ENCODE assay signal across 29 cellular contexts in genomic region chr9:28946648-28947047, GRCh38.
DNase-seq lines count a peak whose midpoint lies in the region; ATAC-seq, FAIRE-seq and TF ChIP-seq lines count a peak whose summit lies in the region.
"Had no signal": no experiment of that assay in that cellular context is flagged by ENCODE, and none has a peak within 500 bp of the region (broad histone marks: within the 10 kb centered on the region; RNA-seq: fewer than 3 reads in every experiment).

No MANE protein-coding gene starts in this region.

- H4K5ac ChIP-seq in H1 (ENCODE audit: insufficient read length, low read depth, low read length), result no peak overlapping the region

- no peak overlapping the region for H3K4ac ChIP-seq in H1 (replicated peaks; ENCODE audit: insufficient read length, low read depth, low read length)

- no peaks in the 10 kb centered on the region for H3K4me1 ChIP-seq in PC-3 (ENCODE audit: insufficient read depth, low read length)
- no peaks in the 10 kb centered on the region for H3K4me1 ChIP-seq in RWPE2 (ENCODE audit: insufficient read depth, poor library complexity, severe bottlenecking)
- H3K4me1 ChIP-seq in H1 (replicated peaks in 1 of 4; ENCODE audit: control insufficient read depth in 3 of 4, insufficient read depth in 4 of 4, low read length in 3 of 4), result peaks cover 0 to 5% (median 1%) of the 10 kb centered on the region in 4 experiments; a peak in 3 of 7 replicates
- H3K4me1 ChIP-seq: BE2C, BLaER1 had no signal

- H3K18ac ChIP-seq in H1 (ENCODE audit: extremely low read depth, low read length), result no peak overlapping the region

- no peak overlapping the region for H3K27ac Mint-ChIP-seq in activated naive CD8-positive, alpha-beta T cell treated with anti-CD3 and anti-CD28 coated beads for 36 hours
- H3K27ac Mint-ChIP-seq: CD14-positive monocyte; CD4-positive, alpha-beta memory T cell; CD4-positive, CD25-positive, alpha-beta regulatory T cell; CD8-positive, alpha-beta memory T cell had no signal

- POLR2A ChIA-PET in PC-3 (lab: Charles Lee; ENCODE audit: unreplicated experiment), result no interaction called here
- POLR2A ChIA-PET in H1 (lab: Charles Lee; ENCODE audit: partially characterized antibody), result no interaction called here

- H4K20me1 ChIP-seq in PC-3 (ENCODE audit: low read length), result no peaks in the 10 kb centered on the region
- no peaks in the 10 kb centered on the region for H4K20me1 ChIP-seq in H1 (replicated peaks in 1 of 2; ENCODE audit: control insufficient read depth in 1 of 2, insufficient read depth in 2 of 2, low read length in 2 of 2)
- H4K20me1 ChIP-seq: BLaER1 had no signal

- FAIRE-seq in H1 (lab: Jason Lieb, UNC), result no peak
- FAIRE-seq: A204.1, GM12878, GM12892, GM18507 had no signal

- no peak overlapping the region for H4K91ac ChIP-seq in H1 (replicated peaks; ENCODE audit: insufficient read length, low read length)

- H3F3A ChIP-seq in PC-3 (ENCODE audit: low read length, unreplicated experiment), result no peaks in the 10 kb centered on the region

- H4K8ac ChIP-seq in H1 (ENCODE audit: extremely low read depth, insufficient read depth, low read length), result no peak overlapping the region

- DNase-seq in PC-3 (peak; percentile 11), RWPE2 (ENCODE audit: low spot score) (no peak), H1 (ENCODE audit: low read depth in 1 of 2, low spot score in 2 of 2) (no peak), epithelial cell of prostate (ENCODE audit: low read depth, low spot score) (peak; percentile 10), pons (ENCODE audit: low spot score) (no peak), hypothalamus (lab: John Stamatoyannopoulos, UW) (no peak), SHP77 (lab: John Stamatoyannopoulos, UW) (no peak)
- DNase-seq in activated naive CD8-positive, alpha-beta T cell treated with anti-CD3 and anti-CD28 coated beads for 36 hours, result no peak
- DNase-seq: 8988T; ACHN; BE2C; C1 segment of cervical spinal cord; CD4-positive, alpha-beta memory T cell; CD4-positive, CD25-positive, alpha-beta regulatory T cell; CD8-positive, alpha-beta memory T cell; COR-L47; DMS 273 treated with DMSO at 0.1 percent for 48 hours; DMS153; DMS53; DMS79; DND-41; EL; GDM1 had no signal

- H3K36me3 Mint-ChIP-seq in activated naive CD8-positive, alpha-beta T cell treated with anti-CD3 and anti-CD28 coated beads for 36 hours, result no peaks in the 10 kb centered on the region
- H3K36me3 Mint-ChIP-seq: CD14-positive monocyte; CD4-positive, alpha-beta memory T cell; CD4-positive, CD25-positive, alpha-beta regulatory T cell; CD8-positive, alpha-beta memory T cell had no signal

- H2BK120ac ChIP-seq in H1 (replicated peaks; ENCODE audit: low read depth, low read length), result no peak overlapping the region

- no peaks in the 10 kb centered on the region for H3K27me3 ChIP-seq in PC-3 (ENCODE audit: low read length)
- H3K27me3 ChIP-seq in RWPE2 (ENCODE audit: insufficient read depth, poor library complexity, severe bottlenecking), result peaks cover 3% of the 10 kb centered on the region
- H3K27me3 ChIP-seq in H1 (replicated peaks in 1 of 4; ENCODE audit: control insufficient read depth in 3 of 4, extremely low read depth in 1 of 4, insufficient read depth in 3 of 4, low read length in 3 of 4), result no peaks in the 10 kb centered on the region
- H3K27me3 ChIP-seq: BE2C, BLaER1 had no signal

- H3K23me2 ChIP-seq in H1 (ENCODE audit: low read depth, low read length), result no peaks in the 10 kb centered on the region

- H2AFZ ChIP-seq in PC-3 (ENCODE audit: low read length) (no peak overlapping the region), H1 (ENCODE audit: low read length) (no peak overlapping the region)

- H3K36me3 ChIP-seq in PC-3 (ENCODE audit: low read depth, low read length), result no peaks in the 10 kb centered on the region
- H3K36me3 ChIP-seq in RWPE2 (ENCODE audit: low read depth), result no peaks in the 10 kb centered on the region
- H3K36me3 ChIP-seq in H1 (ENCODE audit: control insufficient read depth in 2 of 4, insufficient read depth in 4 of 4, low read length in 3 of 4), result no peaks in the 10 kb centered on the region; a peak in 1 of 8 replicates
- H3K36me3 ChIP-seq: BE2C, BLaER1 had no signal

- H3K9me3 ChIP-seq in PC-3 (ENCODE audit: low read length) (no peaks in the 10 kb centered on the region), RWPE2 (ENCODE audit: severe bottlenecking) (no peaks in the 10 kb centered on the region), H1 (ENCODE audit: insufficient read depth in 2 of 2, low read depth in 1 of 2, low read length in 1 of 2) (no peaks in the 10 kb centered on the region)
- H3K9me3 ChIP-seq: BE2C, BLaER1 had no signal

- H3K79me2 ChIP-seq in PC-3 (ENCODE audit: low read length), result no peaks in the 10 kb centered on the region
- H3K79me2 ChIP-seq in H1 (ENCODE audit: control insufficient read depth in 1 of 2, insufficient read depth in 2 of 2, low read length in 2 of 2), result no peaks in the 10 kb centered on the region

- H3K9ac ChIP-seq in PC-3 (ENCODE audit: low read length) (no peak overlapping the region), H1 (replicated peaks in 1 of 4; ENCODE audit: extremely low read depth in 1 of 4, low read depth in 3 of 4, low read length in 3 of 4) (no peak overlapping the region)
- H3K9ac ChIP-seq: BLaER1 had no signal

- no peaks in the 10 kb centered on the region for H3K79me1 ChIP-seq in H1 (ENCODE audit: low read depth, low read length)

- ATAC-seq in PC-3 (no peak), RWPE2 (ENCODE audit: low read depth) (peak; percentile 25; the same call in 1 of the 3 replicates)
- ATAC-seq: GM12878 had no signal

- peaks cover 11% of the 10 kb centered on the region for H3K9me3 Mint-ChIP-seq in activated naive CD8-positive, alpha-beta T cell treated with anti-CD3 and anti-CD28 coated beads for 36 hours

- intact Hi-C loops in PC-3 (cut with micrococcal nuclease), result no loop called here

- no peaks in the 10 kb centered on the region for H3K9me2 ChIP-seq in PC-3 (replicated peaks; ENCODE audit: low read length)

- no peak overlapping the region for H3K23ac ChIP-seq in H1 (ENCODE audit: insufficient read length)

- H3K4me1 Mint-ChIP-seq in activated naive CD8-positive, alpha-beta T cell treated with anti-CD3 and anti-CD28 coated beads for 36 hours, result no peaks in the 10 kb centered on the region
- H3K4me1 Mint-ChIP-seq: CD14-positive monocyte; CD4-positive, alpha-beta memory T cell; CD4-positive, CD25-positive, alpha-beta regulatory T cell; CD8-positive, alpha-beta memory T cell had no signal

- no peak for TF ChIP-seq RAD21 in H1 (IDR thresholded peaks at IDR 0.05 in 1 of 2, conservative IDR thresholded peaks at IDR 0.05 in 1 of 2; ENCODE audit: low read depth in 2 of 2, low read length in 2 of 2)

- BruUV-seq in PC-3 (replicated peaks; lab: Mats Ljungman, UMichigan), result no TSS peak

- no peak overlapping the region for H3K4me2 ChIP-seq in PC-3 (ENCODE audit: low read length)
- H3K4me2 ChIP-seq in H1 (ENCODE audit: insufficient read depth in 1 of 2, low read depth in 2 of 2, low read length in 2 of 2), result no peak overlapping the region
- H3K4me2 ChIP-seq: BLaER1 had no signal

- no peak overlapping the region for H3K4me3 ChIP-seq in PC-3 (ENCODE audit: low read length)
- H3K4me3 ChIP-seq in RWPE2 (ENCODE audit: severe bottlenecking), result no peak overlapping the region
- no peak overlapping the region for H3K4me3 ChIP-seq in H1 (ENCODE audit: extremely low read depth in 1 of 4, insufficient read depth in 2 of 4, low read depth in 3 of 4, low read length in 4 of 4)
- H3K4me3 ChIP-seq: BLaER1, GM12878 had no signal

- CTCF ChIA-PET in PC-3 (lab: Charles Lee), result no interaction called here
- CTCF ChIA-PET in H1 (lab: Charles Lee; ENCODE audit: partially characterized antibody), result no interaction called here

- H3K27ac ChIP-seq in PC-3 (ENCODE audit: low read length) (no peak overlapping the region), RWPE2 (ENCODE audit: poor library complexity, severe bottlenecking) (no peak overlapping the region), H1 (ENCODE audit: low read depth, low read length) (no peak overlapping the region), epithelial cell of prostate (no peak overlapping the region)
- H3K27ac ChIP-seq: BLaER1 had no signal

- no peak overlapping the region for H3K14ac ChIP-seq in H1 (ENCODE audit: insufficient read length)

- no peaks in the 10 kb centered on the region for H3K27me3 Mint-ChIP-seq in activated naive CD8-positive, alpha-beta T cell treated with anti-CD3 and anti-CD28 coated beads for 36 hours
- H3K27me3 Mint-ChIP-seq: CD4-positive, alpha-beta memory T cell; CD4-positive, CD25-positive, alpha-beta regulatory T cell; CD8-positive, alpha-beta memory T cell had no signal

- H2BK12ac ChIP-seq in H1 (ENCODE audit: low read depth, low read length), result no peak overlapping the region

- peak overlapping the region; percentile 66; the same call in 1 of the 2 replicates for H2BK20ac ChIP-seq in H1 (ENCODE audit: low read length)

- H2BK5ac ChIP-seq in H1 (ENCODE audit: low read depth, low read length), result no peak overlapping the region

- no peak for TF ChIP-seq POLR2A in H1 (IDR thresholded peaks at IDR 0.05; ENCODE audit: control extremely low read depth in 1 of 2, low read depth in 2 of 2, low read length in 2 of 2)

- H2AK5ac ChIP-seq in H1 (ENCODE audit: low read depth, low read length), result no peak overlapping the region

- H3K4me3 Mint-ChIP-seq in activated naive CD8-positive, alpha-beta T cell treated with anti-CD3 and anti-CD28 coated beads for 36 hours, result no peak overlapping the region
- H3K4me3 Mint-ChIP-seq: CD14-positive monocyte; CD4-positive, alpha-beta memory T cell; CD4-positive, CD25-positive, alpha-beta regulatory T cell; CD8-positive, alpha-beta memory T cell had no signal

- TF ChIP-seq CTCF in PC-3 (conservative IDR thresholded peaks at IDR 0.05; ENCODE audit: low read depth, low read length), result no peak
- no peak for TF ChIP-seq CTCF in RWPE2 (IDR thresholded peaks at IDR 0.05; ENCODE audit: poor library complexity, severe bottlenecking)
- no peak for TF ChIP-seq CTCF in H1 (IDR thresholded peaks at IDR 0.05; ENCODE audit: control extremely low read depth in 1 of 3, insufficient read depth in 1 of 3, low read depth in 1 of 3, low read length in 3 of 3)

- no peak overlapping the region for H3K56ac ChIP-seq in H1 (replicated peaks; ENCODE audit: insufficient read length, low read depth, low read length)

- no peak overlapping the region for H2BK15ac ChIP-seq in H1 (ENCODE audit: low read length)

- TF ChIP-seq EP300 in H1 (IDR thresholded peaks at IDR 0.05; ENCODE audit: borderline replicate concordance in 1 of 2, low read depth in 2 of 2, low read length in 2 of 2), result no peak

TF ChIP-seq in H1, 55 proteins besides CTCF, POLR2A, EP300 and RAD21:
- no peak for TF ChIP-seq MAFK (IDR thresholded peaks at IDR 0.05; ENCODE audit: low read depth, low read length)
- no peak for TF ChIP-seq RXRA (IDR thresholded peaks at IDR 0.05; ENCODE audit: insufficient read depth, low read depth, low read length)

Comparison
In these comparisons a context has a peak if more than half of its experiments do, and no peak if none do; other contexts are left out.
1. DNase-seq: peak in PC-3 (single experiment) and epithelial cell of prostate (single experiment); none in RWPE2 (single experiment), H1 (0 of 2), pons (single experiment), activated naive CD8-positive, alpha-beta T cell treated with anti-CD3 and anti-CD28 coated beads for 36 hours (single experiment), hypothalamus (0 of 51) and SHP77 (0 of 2).